In genomic region chr12:8243682-8244161, GRCh38 we compare ENCODE assay signal across 9 cellular contexts. TPM values are rescaled to one million over a fixed set of nuclear protein-coding genes. Genes with fewer than 3 reads are reported as not detected.
DNase-seq lines count a peak whose midpoint lies in the region; TF ChIP-seq lines count a peak whose summit lies in the region.
"Not testable (repeated sequence)": the region's sequence is repeated elsewhere in the genome, so short reads cannot be mapped to it uniquely, and the experiment has no call there.
"Had no signal": no experiment of that assay in that cellular context is flagged by ENCODE, and none has a peak within 500 bp of the region (broad histone marks: within the 10 kb centered on the region; RNA-seq: fewer than 3 reads in every experiment).

No MANE protein-coding gene starts in this region.

- not testable (repeated sequence) for H4K20me1 ChIP-seq in smooth muscle cell (ENCODE audit: low read depth)

- H3K4me1 Mint-ChIP-seq in brain = peaks cover 15% of the 10 kb centered on the region
- not testable (repeated sequence) for H3K4me1 Mint-ChIP-seq in glutamatergic neuron (ENCODE audit: low read depth, unreplicated experiment)

- not testable (repeated sequence) for H3K36me3 Mint-ChIP-seq in brain; glutamatergic neuron (ENCODE audit: unreplicated experiment)

- peaks cover 11% of the 10 kb centered on the region for H3K4me1 ChIP-seq in mononuclear cell (ENCODE audit: insufficient read depth, low read length)
- not testable (repeated sequence) for H3K4me1 ChIP-seq in smooth muscle cell (ENCODE audit: low read depth)

- not testable (repeated sequence) for H3K36me3 ChIP-seq in smooth muscle cell (ENCODE audit: low read depth)

- peak overlapping the region; percentile 38 for H3K27ac ChIP-seq in smooth muscle cell (ENCODE audit: low read depth)

- H3K27ac Mint-ChIP-seq in brain = peak overlapping the region in 4 of 5 experiments; percentile 81 to 98 (median 96)
- not testable (repeated sequence) for H3K27ac Mint-ChIP-seq in glutamatergic neuron (ENCODE audit: unreplicated experiment)

- H3K4me3 ChIP-seq in GM12875 (ENCODE audit: low read depth, low read length) = peak overlapping the region; percentile 61
- H3K4me3 ChIP-seq in WI38 (ENCODE audit: low read depth, low read length) = peak overlapping the region; percentile 57
- peak overlapping the region; percentile 50 for H3K4me3 ChIP-seq in mononuclear cell (ENCODE audit: low read length)
- H3K4me3 ChIP-seq in smooth muscle cell = peak overlapping the region; percentile 69

- not testable (repeated sequence) for H3K9me3 Mint-ChIP-seq in brain; glutamatergic neuron (ENCODE audit: unreplicated experiment)

- 0% methylated on average over 8 of the region's 35 CpGs for WGBS in smooth muscle cell (ENCODE audit: low lambda C conversion rate)

- TF ChIP-seq CTCF in GM12875 (IDR thresholded peaks at IDR 0.05; ENCODE audit: borderline replicate concordance, insufficient read depth, low read depth, low read length); WI38 (IDR thresholded peaks at IDR 0.05; ENCODE audit: low read depth, low read length); brain (conservative IDR thresholded peaks at IDR 0.05); glutamatergic neuron (IDR thresholded peaks at IDR 0.05; ENCODE audit: partially characterized antibody, unreplicated experiment); smooth muscle cell (IDR thresholded peaks at IDR 0.05; ENCODE audit: borderline replicate concordance, insufficient read depth, poor library complexity, severe bottlenecking): not testable (repeated sequence)

- not testable (repeated sequence) for H3K27me3 ChIP-seq in mononuclear cell (ENCODE audit: insufficient read depth, low read length); smooth muscle cell (ENCODE audit: low read depth)

- not testable (repeated sequence) for H3K27me3 Mint-ChIP-seq in brain; glutamatergic neuron (ENCODE audit: unreplicated experiment)

- H2AFZ ChIP-seq in smooth muscle cell (ENCODE audit: low read depth) = peak overlapping the region; percentile 58

- H3K4me3 Mint-ChIP-seq in brain (peak overlapping the region; percentile 92 to 97 (median 93)), glutamatergic neuron (ENCODE audit: unreplicated experiment) (peak overlapping the region; percentile 81)

- DNase-seq in AG08395 (ENCODE audit: low spot score) (peak; percentile 4), NCI-H1105 treated with DMSO at 0.1 percent for 48 hours (lab: John Stamatoyannopoulos, UW) (peak; percentile 35), glutamatergic neuron (peak; percentile 67)
- DNase-seq in smooth muscle cell (lab: John Stamatoyannopoulos, UW; ENCODE audit: unreplicated experiment) = not testable (repeated sequence)

- H3K9me3 ChIP-seq in mononuclear cell (ENCODE audit: low read depth, low read length); smooth muscle cell (replicated peaks; ENCODE audit: low read depth): not testable (repeated sequence)

- H3F3A ChIP-seq in smooth muscle cell (ENCODE audit: low read depth) = not testable (repeated sequence)

- H3K9ac ChIP-seq in smooth muscle cell (ENCODE audit: low read depth) = peak overlapping the region; percentile 55

- not testable (repeated sequence) for H3K79me2 ChIP-seq in smooth muscle cell (ENCODE audit: low read depth)

- H3K4me2 ChIP-seq in smooth muscle cell = peak overlapping the region; percentile 86

RNA-seq across cellular contexts. Expression of gene FAM90A1, which starts 16.3 kb away (rescaled TPM):
- polyA plus RNA-seq in brain (ENCODE audit: insufficient read depth, low read depth, low replicate concordance) (0.29 TPM), smooth muscle cell (not detected in 2 replicates)
- total RNA-seq in glutamatergic neuron (ENCODE audit: unreplicated experiment) (0.54 TPM), mononuclear cell (not detected), smooth muscle cell (not detected in 2 replicates)
- total RNA-seq: T-helper 1 cell treated with Interleukin-12 subunit alpha and Interleukin-12 subunit beta and Interleukin-4 antibody, amounts not matched to agents 30 ng/mL and 1 ng/mL, for 36 hours had no signal
